ENCODE assay signal across 1 cellular context in the genomic region with DNA sequence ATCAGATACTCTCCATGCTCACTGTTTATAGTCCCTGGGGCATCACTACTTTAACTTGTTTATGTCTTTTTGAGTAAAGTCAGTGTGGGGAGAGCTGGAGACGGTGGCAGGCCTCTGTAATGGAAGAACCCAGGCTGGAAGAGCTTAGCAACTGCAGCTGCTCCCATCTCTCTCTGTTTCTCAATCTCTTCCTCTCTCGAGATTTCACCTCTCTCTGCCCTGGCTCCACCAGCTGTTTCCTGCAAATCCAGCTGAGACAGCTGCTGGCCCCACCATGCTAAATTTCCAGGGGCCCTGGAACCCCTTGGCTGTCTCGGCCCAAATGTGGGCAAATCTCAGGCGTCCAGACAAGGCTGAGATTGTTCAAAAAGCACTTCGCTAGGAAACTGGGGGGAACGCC.
TF ChIP-seq lines count a peak whose summit lies in the region.

No MANE protein-coding gene starts in this region.

TF ChIP-seq in IMR-90, 13 proteins besides CTCF, POLR2A, EP300 and RAD21:
- TF ChIP-seq SMC3 (IDR thresholded peaks at IDR 0.05; ENCODE audit: low read depth, low read length) (no peak), MAZ (IDR thresholded peaks at IDR 0.05; ENCODE audit: borderline replicate concordance, low read depth, low read length) (no peak), CEBPB (IDR thresholded peaks at IDR 0.05; ENCODE audit: low read depth, low read length) (no peak), MXI1 (IDR thresholded peaks at IDR 0.05; ENCODE audit: borderline replicate concordance, low read depth, low read length) (no peak), RFX5 (IDR thresholded peaks at IDR 0.05; ENCODE audit: low read depth, low read length) (no peak), MAFK (IDR thresholded peaks at IDR 0.05; ENCODE audit: low read depth, low read length) (no peak)
- TF ChIP-seq, protein P1, sequence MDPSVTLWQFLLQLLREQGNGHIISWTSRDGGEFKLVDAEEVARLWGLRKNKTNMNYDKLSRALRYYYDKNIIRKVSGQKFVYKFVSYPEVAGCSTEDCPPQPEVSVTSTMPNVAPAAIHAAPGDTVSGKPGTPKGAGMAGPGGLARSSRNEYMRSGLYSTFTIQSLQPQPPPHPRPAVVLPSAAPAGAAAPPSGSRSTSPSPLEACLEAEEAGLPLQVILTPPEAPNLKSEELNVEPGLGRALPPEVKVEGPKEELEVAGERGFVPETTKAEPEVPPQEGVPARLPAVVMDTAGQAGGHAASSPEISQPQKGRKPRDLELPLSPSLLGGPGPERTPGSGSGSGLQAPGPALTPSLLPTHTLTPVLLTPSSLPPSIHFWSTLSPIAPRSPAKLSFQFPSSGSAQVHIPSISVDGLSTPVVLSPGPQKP (IDR thresholded peaks at IDR 0.05; ENCODE audit: borderline replicate concordance, low read depth, low read length), result no peak
TF ChIP-seq in IMR-90: peak in this region for 0.
